Comparison of ENCODE assay signal across 8 cellular contexts in the genomic region with DNA sequence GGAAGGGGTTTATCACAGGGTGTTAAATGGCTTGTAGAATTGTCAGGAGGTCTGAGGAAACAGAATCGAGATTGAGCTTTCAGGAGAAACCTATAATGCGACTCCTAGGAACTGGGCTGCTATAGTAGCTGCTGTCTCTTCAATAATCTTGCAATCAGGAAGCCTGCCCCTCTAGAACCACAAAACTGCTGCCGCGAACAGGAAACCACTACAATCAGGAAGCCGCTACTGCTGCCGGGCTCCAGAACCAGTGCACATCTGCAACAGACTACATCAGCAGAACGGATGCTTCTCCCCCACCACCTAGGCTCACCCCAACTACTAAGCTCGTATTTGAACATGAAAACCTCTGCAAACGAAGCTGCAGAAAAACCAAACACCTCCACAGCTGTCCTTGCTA. TPM values are rescaled to one million over a fixed set of nuclear protein-coding genes. Genes with fewer than 3 reads are reported as not detected.
DNase-seq lines count a peak whose midpoint lies in the region; ATAC-seq and FAIRE-seq lines count a peak whose summit lies in the region.

No MANE protein-coding gene starts in this region.

- intact Hi-C loops in left ventricle myocardium superior (cut with micrococcal nuclease): no loop called here

- peak; percentile 74 for ATAC-seq in GM18868 (IDR thresholded peaks at IDR 0.05; ENCODE audit: unreplicated experiment)
- peak; percentile 84 for ATAC-seq in HG03558 (IDR thresholded peaks at IDR 0.05; ENCODE audit: extremely low read depth, unreplicated experiment)
- peak; percentile 71 for ATAC-seq in left ventricle myocardium superior
- ATAC-seq in stimulated activated naive B cell treated with anti-CD40 and anti-IgM and Interleukin-4, amounts not matched to agents 10 μg/mL and 1 μg/mL and 100 μg/mL, for 72 hours (replicated peaks): peak; percentile 75 to 88
- ATAC-seq in HG02798 (IDR thresholded peaks at IDR 0.05; ENCODE audit: poor library complexity, unreplicated experiment): no peak

- peaks cover 1 to 3% of the 10 kb centered on the region in 2 donors for H3K9me3 Mint-ChIP-seq in stimulated activated naive B cell treated with anti-CD40 and anti-IgM and Interleukin-4, amounts not matched to agents 10 μg/mL and 1 μg/mL and 100 μg/mL, for 72 hours

- H3K4me1 Mint-ChIP-seq in stimulated activated naive B cell treated with anti-CD40 and anti-IgM and Interleukin-4, amounts not matched to agents 10 μg/mL and 1 μg/mL and 100 μg/mL, for 72 hours: peaks cover 26 to 41% of the 10 kb centered on the region in 2 donors

- peaks cover 3 to 5% of the 10 kb centered on the region in 2 donors for H3K36me3 Mint-ChIP-seq in stimulated activated naive B cell treated with anti-CD40 and anti-IgM and Interleukin-4, amounts not matched to agents 10 μg/mL and 1 μg/mL and 100 μg/mL, for 72 hours

- peak; percentile 74 for DNase-seq in activated CD4-positive, alpha-beta T cell treated with anti-CD3 and anti-CD28 coated beads, Interleukin-2, amount 50 U/mL, for 1 hour
- DNase-seq in left ventricle myocardium superior (peak; percentile 48), frontal cortex (ENCODE audit: low spot score in 2 of 2) (no peak), NCI-H2029 (lab: John Stamatoyannopoulos, UW) (no peak)
- no peak for DNase-seq in stimulated activated naive B cell treated with anti-CD40 and anti-IgM and Interleukin-4, amounts not matched to agents 10 μg/mL and 1 μg/mL and 100 μg/mL, for 72 hours

- no peak overlapping the region for H3K27ac Mint-ChIP-seq in stimulated activated naive B cell treated with anti-CD40 and anti-IgM and Interleukin-4, amounts not matched to agents 10 μg/mL and 1 μg/mL and 100 μg/mL, for 72 hours

- no peaks in the 10 kb centered on the region for H3K27me3 Mint-ChIP-seq in stimulated activated naive B cell treated with anti-CD40 and anti-IgM and Interleukin-4, amounts not matched to agents 10 μg/mL and 1 μg/mL and 100 μg/mL, for 72 hours

- no peak for FAIRE-seq in frontal cortex (lab: Jason Lieb, UNC)

- no peak overlapping the region for H3K4me3 Mint-ChIP-seq in stimulated activated naive B cell treated with anti-CD40 and anti-IgM and Interleukin-4, amounts not matched to agents 10 μg/mL and 1 μg/mL and 100 μg/mL, for 72 hours

RNA-seq across cellular contexts. Expression of a gene that starts 31.6 kb away (rescaled TPM):
- total RNA-seq in left ventricle myocardium superior (0.77 TPM), frontal cortex (under 0.01 TPM)

Comparison
In these comparisons a context has a peak if more than half of its experiments do, and no peak if none do; other contexts are left out.
1. DNase-seq: peak in activated CD4-positive, alpha-beta T cell treated with anti-CD3 and anti-CD28 coated beads, Interleukin-2, amount 50 U/mL, for 1 hour (single experiment) and left ventricle myocardium superior (single experiment); none in stimulated activated naive B cell treated with anti-CD40 and anti-IgM and Interleukin-4, amounts not matched to agents 10 μg/mL and 1 μg/mL and 100 μg/mL, for 72 hours (single experiment), frontal cortex (0 of 2) and NCI-H2029 (single experiment).